Comparison of ENCODE assay signal across 10 cellular contexts in the genomic region with DNA sequence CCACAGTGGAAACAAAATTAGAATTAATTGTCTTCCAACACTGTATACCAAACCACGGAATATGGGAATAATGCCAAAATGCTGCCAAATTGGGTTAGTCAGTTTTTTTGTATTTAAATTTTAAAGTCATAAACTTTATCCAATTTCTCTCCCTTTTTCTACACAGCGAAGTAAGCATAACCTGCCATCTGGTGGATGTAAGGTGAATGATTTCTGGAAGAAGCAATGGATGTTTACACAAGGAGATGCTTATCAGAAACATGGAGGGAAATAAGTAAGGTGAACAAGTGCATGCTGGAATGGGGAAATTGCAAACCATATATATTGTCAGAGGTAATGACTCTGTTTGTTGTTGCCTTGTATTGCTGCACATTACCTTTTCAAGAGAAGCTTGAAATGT.
DNase-seq lines count a peak whose midpoint lies in the region; ATAC-seq and TF ChIP-seq lines count a peak whose summit lies in the region.
"Had no signal": no experiment of that assay in that cellular context is flagged by ENCODE, and none has a peak within 500 bp of the region (broad histone marks: within the 10 kb centered on the region; RNA-seq: fewer than 3 reads in every experiment).

No MANE protein-coding gene starts in this region.

- H3K9me3 Mint-ChIP-seq in HFFc6, result peaks cover 43% of the 10 kb centered on the region
- peaks cover 0 to 5% of the 10 kb centered on the region in 2 donors for H3K9me3 Mint-ChIP-seq in stimulated activated naive CD8-positive, alpha-beta T cell treated with anti-CD3 and anti-CD28 coated beads, Interleukin-15, amount 100 ng/mL, for 72 hours
- peaks cover 6% of the 10 kb centered on the region for H3K9me3 Mint-ChIP-seq in activated T-helper 1 cell treated with anti-CD3 and anti-CD28 coated beads, Interleukin-12 subunit alpha, Interleukin-12 subunit beta, Interleukin-2, Interleukin-4 antibody, amounts not matched to agents 30 ng/mL and 10 ng/mL and 1 ng/mL, durations not matched to agents 14 hours and 24 hours and 36 hours

- TF ChIP-seq CTCF in HFFc6 (IDR thresholded peaks at IDR 0.05) (peak; percentile 33; the same call in 1 of the 2 replicates), RWPE1 (conservative IDR thresholded peaks at IDR 0.05; ENCODE audit: low read depth) (peak; percentile 48)

- intact Hi-C loops in activated T-helper 1 cell treated with anti-CD3 and anti-CD28 coated beads, Interleukin-12 subunit alpha, Interleukin-12 subunit beta, Interleukin-2, Interleukin-4 antibody, amounts not matched to agents 30 ng/mL and 10 ng/mL and 1 ng/mL, durations not matched to agents 14 hours and 24 hours and 36 hours (cut with micrococcal nuclease), result no loop called here

- no peak for ATAC-seq in stimulated activated naive CD8-positive, alpha-beta T cell treated with anti-CD3 and anti-CD28 coated beads, Interleukin-15, amount 100 ng/mL, for 72 hours

- peak; percentile 25 for DNase-seq in D341Med (ENCODE audit: low spot score)
- DNase-seq in HFFc6, result no peak
- DNase-seq in RWPE1 (ENCODE audit: low spot score), result peak; percentile 5
- DNase-seq in iris pigment epithelial cell (ENCODE audit: low read depth), result peak; percentile 6
- DNase-seq in stimulated activated naive CD8-positive, alpha-beta T cell treated with anti-CD3 and anti-CD28 coated beads, Interleukin-15, amount 100 ng/mL, for 72 hours, result no peak
- no peak for DNase-seq in T1000 (lab: John Stamatoyannopoulos, UW)
- DNase-seq in activated T-helper 1 cell treated with anti-CD3 and anti-CD28 coated beads, Interleukin-12 subunit alpha, Interleukin-12 subunit beta, Interleukin-2, Interleukin-4 antibody, amounts not matched to agents 30 ng/mL and 10 ng/mL and 1 ng/mL, durations not matched to agents 14 hours and 24 hours and 36 hours (ENCODE audit: low spot score), result no peak
- no peak for DNase-seq in ecto neural progenitor cell (ENCODE audit: low spot score)
- DNase-seq: effector CD4-positive, alpha-beta T cell; NCI-H187 treated with DMSO at 0.1 percent for 48 hours had no signal

- CTCF ChIA-PET in RWPE1 (lab: Yijun Ruan, JAX), result interaction anchor here (0.6 kb wide), 1 partner anchor 356 kb away, joined by 5 read pairs; no protein-coding TSS in a partner anchor

- no peak overlapping the region for H3K4me3 Mint-ChIP-seq in HFFc6
- H3K4me3 Mint-ChIP-seq in stimulated activated naive CD8-positive, alpha-beta T cell treated with anti-CD3 and anti-CD28 coated beads, Interleukin-15, amount 100 ng/mL, for 72 hours, result no peak overlapping the region
- no peak overlapping the region for H3K4me3 Mint-ChIP-seq in activated T-helper 1 cell treated with anti-CD3 and anti-CD28 coated beads, Interleukin-12 subunit alpha, Interleukin-12 subunit beta, Interleukin-2, Interleukin-4 antibody, amounts not matched to agents 30 ng/mL and 10 ng/mL and 1 ng/mL, durations not matched to agents 14 hours and 24 hours and 36 hours

- no peaks in the 10 kb centered on the region for H3K4me1 Mint-ChIP-seq in HFFc6 (ENCODE audit: low read depth)
- no peaks in the 10 kb centered on the region for H3K4me1 Mint-ChIP-seq in stimulated activated naive CD8-positive, alpha-beta T cell treated with anti-CD3 and anti-CD28 coated beads, Interleukin-15, amount 100 ng/mL, for 72 hours
- no peaks in the 10 kb centered on the region for H3K4me1 Mint-ChIP-seq in activated T-helper 1 cell treated with anti-CD3 and anti-CD28 coated beads, Interleukin-12 subunit alpha, Interleukin-12 subunit beta, Interleukin-2, Interleukin-4 antibody, amounts not matched to agents 30 ng/mL and 10 ng/mL and 1 ng/mL, durations not matched to agents 14 hours and 24 hours and 36 hours (ENCODE audit: low read depth)

- no peaks in the 10 kb centered on the region for H3K36me3 Mint-ChIP-seq in HFFc6 (ENCODE audit: low read depth)
- H3K36me3 Mint-ChIP-seq in activated T-helper 1 cell treated with anti-CD3 and anti-CD28 coated beads, Interleukin-12 subunit alpha, Interleukin-12 subunit beta, Interleukin-2, Interleukin-4 antibody, amounts not matched to agents 30 ng/mL and 10 ng/mL and 1 ng/mL, durations not matched to agents 14 hours and 24 hours and 36 hours (ENCODE audit: low read depth), result no peaks in the 10 kb centered on the region

- POLR2A ChIA-PET in RWPE1 (lab: Yijun Ruan, JAX; ENCODE audit: low non-redundant PET), result no interaction called here

- H3K27ac ChIP-seq in RWPE1, result no peak overlapping the region

- no peaks in the 10 kb centered on the region for H3K27me3 Mint-ChIP-seq in HFFc6 (ENCODE audit: insufficient read depth)
- H3K27me3 Mint-ChIP-seq in stimulated activated naive CD8-positive, alpha-beta T cell treated with anti-CD3 and anti-CD28 coated beads, Interleukin-15, amount 100 ng/mL, for 72 hours, result no peaks in the 10 kb centered on the region
- no peaks in the 10 kb centered on the region for H3K27me3 Mint-ChIP-seq in activated T-helper 1 cell treated with anti-CD3 and anti-CD28 coated beads, Interleukin-12 subunit alpha, Interleukin-12 subunit beta, Interleukin-2, Interleukin-4 antibody, amounts not matched to agents 30 ng/mL and 10 ng/mL and 1 ng/mL, durations not matched to agents 14 hours and 24 hours and 36 hours (ENCODE audit: insufficient read depth)

- H3K27ac Mint-ChIP-seq in HFFc6, result no peak overlapping the region
- H3K27ac Mint-ChIP-seq in stimulated activated naive CD8-positive, alpha-beta T cell treated with anti-CD3 and anti-CD28 coated beads, Interleukin-15, amount 100 ng/mL, for 72 hours, result no peak overlapping the region
- H3K27ac Mint-ChIP-seq in activated T-helper 1 cell treated with anti-CD3 and anti-CD28 coated beads, Interleukin-12 subunit alpha, Interleukin-12 subunit beta, Interleukin-2, Interleukin-4 antibody, amounts not matched to agents 30 ng/mL and 10 ng/mL and 1 ng/mL, durations not matched to agents 14 hours and 24 hours and 36 hours, result no peak overlapping the region

Comparison
In these comparisons a context has a peak if more than half of its experiments do, and no peak if none do; other contexts are left out.
1. DNase-seq: peak in D341Med (single experiment), RWPE1 (single experiment) and iris pigment epithelial cell (single experiment); none in HFFc6 (single experiment), stimulated activated naive CD8-positive, alpha-beta T cell treated with anti-CD3 and anti-CD28 coated beads, Interleukin-15, amount 100 ng/mL, for 72 hours (0 of 2), T1000 (single experiment), activated T-helper 1 cell treated with anti-CD3 and anti-CD28 coated beads, Interleukin-12 subunit alpha, Interleukin-12 subunit beta, Interleukin-2, Interleukin-4 antibody, amounts not matched to agents 30 ng/mL and 10 ng/mL and 1 ng/mL, durations not matched to agents 14 hours and 24 hours and 36 hours (single experiment) and ecto neural progenitor cell (single experiment).